1 cellular context compared by ENCODE assay signal in the genomic region with DNA sequence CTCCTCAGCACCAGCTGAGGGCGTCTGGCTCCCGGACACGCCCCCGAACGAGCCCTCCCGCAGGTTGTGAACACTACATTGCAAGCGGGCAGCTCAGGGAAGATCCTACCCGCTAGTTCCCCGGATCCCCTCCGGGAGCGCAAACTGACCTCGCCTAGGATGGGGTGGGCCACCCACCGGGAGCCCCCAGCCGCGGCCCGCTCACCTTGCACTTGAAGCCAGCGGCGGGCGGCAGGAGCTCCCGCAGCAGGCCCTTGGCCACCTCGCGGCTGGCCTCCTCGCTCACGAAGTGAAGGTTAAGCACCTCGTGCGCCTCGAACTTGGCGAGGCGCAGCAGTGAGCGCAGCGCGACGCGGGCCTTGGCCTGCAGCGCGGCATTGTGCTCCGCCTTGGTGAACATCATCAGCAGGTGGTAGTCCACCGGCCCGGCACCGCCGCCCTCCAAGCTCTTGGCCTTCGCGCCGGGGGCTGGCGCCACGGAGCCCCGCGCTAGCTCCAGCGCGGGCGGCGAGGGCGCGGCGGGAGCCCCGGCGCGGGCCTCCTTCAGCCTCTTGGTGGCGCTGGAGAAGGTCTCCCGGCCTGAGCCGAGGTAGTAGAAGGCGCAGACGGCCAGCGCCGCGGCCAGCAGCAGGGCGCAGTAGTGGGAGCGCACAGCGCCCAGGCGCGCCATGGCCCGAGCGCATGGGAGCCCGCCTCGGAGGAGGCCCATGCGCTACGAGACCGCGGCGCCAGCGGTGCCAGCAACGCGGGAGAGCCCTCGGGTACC.
TF ChIP-seq lines count a peak whose summit lies in the region.

No MANE protein-coding gene starts in this region.

TF ChIP-seq in HEK293, 187 proteins besides CTCF, POLR2A, EP300 and RAD21 (continued from another document):
- TF ChIP-seq, protein P1, sequence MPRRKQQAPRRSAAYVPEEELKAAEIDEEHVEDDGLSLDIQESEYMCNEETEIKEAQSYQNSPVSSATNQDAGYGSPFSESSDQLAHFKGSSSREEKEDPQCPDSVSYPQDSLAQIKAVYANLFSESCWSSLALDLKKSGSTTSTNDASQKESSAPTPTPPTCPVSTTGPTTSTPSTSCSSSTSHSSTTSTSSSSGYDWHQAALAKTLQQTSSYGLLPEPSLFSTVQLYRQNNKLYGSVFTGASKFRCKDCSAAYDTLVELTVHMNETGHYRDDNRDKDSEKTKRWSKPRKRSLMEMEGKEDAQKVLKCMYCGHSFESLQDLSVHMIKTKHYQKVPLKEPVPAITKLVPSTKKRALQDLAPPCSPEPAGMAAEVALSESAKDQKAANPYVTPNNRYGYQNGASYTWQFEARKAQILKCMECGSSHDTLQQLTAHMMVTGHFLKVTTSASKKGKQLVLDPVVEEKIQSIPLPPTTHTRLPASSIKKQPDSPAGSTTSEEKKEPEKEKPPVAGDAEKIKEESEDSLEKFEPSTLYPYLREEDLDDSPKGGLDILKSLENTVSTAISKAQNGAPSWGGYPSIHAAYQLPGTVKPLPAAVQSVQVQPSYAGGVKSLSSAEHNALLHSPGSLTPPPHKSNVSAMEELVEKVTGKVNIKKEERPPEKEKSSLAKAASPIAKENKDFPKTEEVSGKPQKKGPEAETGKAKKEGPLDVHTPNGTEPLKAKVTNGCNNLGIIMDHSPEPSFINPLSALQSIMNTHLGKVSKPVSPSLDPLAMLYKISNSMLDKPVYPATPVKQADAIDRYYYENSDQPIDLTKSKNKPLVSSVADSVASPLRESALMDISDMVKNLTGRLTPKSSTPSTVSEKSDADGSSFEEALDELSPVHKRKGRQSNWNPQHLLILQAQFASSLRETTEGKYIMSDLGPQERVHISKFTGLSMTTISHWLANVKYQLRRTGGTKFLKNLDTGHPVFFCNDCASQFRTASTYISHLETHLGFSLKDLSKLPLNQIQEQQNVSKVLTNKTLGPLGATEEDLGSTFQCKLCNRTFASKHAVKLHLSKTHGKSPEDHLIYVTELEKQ (tag by site-specific recombination; IDR thresholded peaks at IDR 0.05; ENCODE audit: borderline replicate concordance), result no peak
- TF ChIP-seq, protein P2, sequence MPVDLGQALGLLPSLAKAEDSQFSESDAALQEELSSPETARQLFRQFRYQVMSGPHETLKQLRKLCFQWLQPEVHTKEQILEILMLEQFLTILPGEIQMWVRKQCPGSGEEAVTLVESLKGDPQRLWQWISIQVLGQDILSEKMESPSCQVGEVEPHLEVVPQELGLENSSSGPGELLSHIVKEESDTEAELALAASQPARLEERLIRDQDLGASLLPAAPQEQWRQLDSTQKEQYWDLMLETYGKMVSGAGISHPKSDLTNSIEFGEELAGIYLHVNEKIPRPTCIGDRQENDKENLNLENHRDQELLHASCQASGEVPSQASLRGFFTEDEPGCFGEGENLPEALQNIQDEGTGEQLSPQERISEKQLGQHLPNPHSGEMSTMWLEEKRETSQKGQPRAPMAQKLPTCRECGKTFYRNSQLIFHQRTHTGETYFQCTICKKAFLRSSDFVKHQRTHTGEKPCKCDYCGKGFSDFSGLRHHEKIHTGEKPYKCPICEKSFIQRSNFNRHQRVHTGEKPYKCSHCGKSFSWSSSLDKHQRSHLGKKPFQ (tag by site-specific recombination; IDR thresholded peaks at IDR 0.05), result no peak
- TF ChIP-seq ZSCAN30 (tag by site-specific recombination; IDR thresholded peaks at IDR 0.05) (peak; percentile 81), ZBTB17 (tag by site-specific recombination; IDR thresholded peaks at IDR 0.05) (peak; percentile 71), ZNF510 (tag by site-specific recombination; IDR thresholded peaks at IDR 0.05; ENCODE audit: insufficient replicate concordance) (no peak), SP3 (tag by site-specific recombination; IDR thresholded peaks at IDR 0.05) (peak; percentile 24; the same call in 1 of the 2 replicates), ZNF560 (tag by site-specific recombination; IDR thresholded peaks at IDR 0.05; ENCODE audit: borderline replicate concordance) (no peak), ZNF624 (tag by site-specific recombination; IDR thresholded peaks at IDR 0.05) (no peak), ZNF701 (tag by site-specific recombination; IDR thresholded peaks at IDR 0.05) (no peak), ZNF561 (tag by site-specific recombination; IDR thresholded peaks at IDR 0.05; ENCODE audit: borderline replicate concordance) (0 out of 2 replicates have a peak, but pooled peaks have one; percentile 39), SP7 (tag by site-specific recombination; IDR thresholded peaks at IDR 0.05) (no peak), ZFP41 (tag by site-specific recombination; IDR thresholded peaks at IDR 0.05; ENCODE audit: borderline replicate concordance) (no peak), ZNF530 (tag by site-specific recombination; IDR thresholded peaks at IDR 0.05; ENCODE audit: low read depth) (no peak), ZNF19 (tag by site-specific recombination; IDR thresholded peaks at IDR 0.05; ENCODE audit: low read depth) (no peak), GFI1B (tag by site-specific recombination; IDR thresholded peaks at IDR 0.05) (no peak), ZNF175 (tag by site-specific recombination; IDR thresholded peaks at IDR 0.05) (no peak), KLF9 (tag by site-specific recombination; IDR thresholded peaks at IDR 0.05; ENCODE audit: low read depth) (peak; percentile 91), ZSCAN23 (tag by site-specific recombination; IDR thresholded peaks at IDR 0.05) (no peak), ZNF677 (tag by site-specific recombination; IDR thresholded peaks at IDR 0.05) (0 out of 2 replicates have a peak, but pooled peaks have one; percentile 34), ZNF146 (tag by site-specific recombination; IDR thresholded peaks at IDR 0.05) (peak; percentile 26), ZNF138 (tag by site-specific recombination; IDR thresholded peaks at IDR 0.05; ENCODE audit: borderline replicate concordance) (no peak), ZIC2 (tag by site-specific recombination; IDR thresholded peaks at IDR 0.05) (peak; percentile 100), ZNF274 (IDR thresholded peaks at IDR 0.05; ENCODE audit: low read length) (no peak), ZNF274 (tag by site-specific recombination; IDR thresholded peaks at IDR 0.05; ENCODE audit: borderline replicate concordance) (no peak), ZNF23 (tag by site-specific recombination; IDR thresholded peaks at IDR 0.05; ENCODE audit: borderline replicate concordance) (no peak), FEZF1 (tag by site-specific recombination; IDR thresholded peaks at IDR 0.05) (no peak), ZNF335 (tag by site-specific recombination; conservative IDR thresholded peaks at IDR 0.05) (peak; percentile 65), TCF7L2 (IDR thresholded peaks at IDR 0.05; ENCODE audit: borderline replicate concordance, low read depth, low read length) (no peak), ZNF529 (tag by site-specific recombination; IDR thresholded peaks at IDR 0.05; ENCODE audit: insufficient replicate concordance) (no peak), ZNF132 (tag by site-specific recombination; IDR thresholded peaks at IDR 0.05; ENCODE audit: borderline replicate concordance) (no peak), KLF10 (tag by site-specific recombination; IDR thresholded peaks at IDR 0.05) (peak; percentile 91), ZNF571 (tag by site-specific recombination; IDR thresholded peaks at IDR 0.05) (no peak), ZNF830 (tag by site-specific recombination; IDR thresholded peaks at IDR 0.05; ENCODE audit: low read depth) (no peak), ZNF600 (tag by site-specific recombination; IDR thresholded peaks at IDR 0.05) (peak; percentile 73), GLIS2 (tag by site-specific recombination; IDR thresholded peaks at IDR 0.05) (peak; percentile 89), ZNF133 (tag by site-specific recombination; IDR thresholded peaks at IDR 0.05) (no peak)
- TF ChIP-seq, protein P3, sequence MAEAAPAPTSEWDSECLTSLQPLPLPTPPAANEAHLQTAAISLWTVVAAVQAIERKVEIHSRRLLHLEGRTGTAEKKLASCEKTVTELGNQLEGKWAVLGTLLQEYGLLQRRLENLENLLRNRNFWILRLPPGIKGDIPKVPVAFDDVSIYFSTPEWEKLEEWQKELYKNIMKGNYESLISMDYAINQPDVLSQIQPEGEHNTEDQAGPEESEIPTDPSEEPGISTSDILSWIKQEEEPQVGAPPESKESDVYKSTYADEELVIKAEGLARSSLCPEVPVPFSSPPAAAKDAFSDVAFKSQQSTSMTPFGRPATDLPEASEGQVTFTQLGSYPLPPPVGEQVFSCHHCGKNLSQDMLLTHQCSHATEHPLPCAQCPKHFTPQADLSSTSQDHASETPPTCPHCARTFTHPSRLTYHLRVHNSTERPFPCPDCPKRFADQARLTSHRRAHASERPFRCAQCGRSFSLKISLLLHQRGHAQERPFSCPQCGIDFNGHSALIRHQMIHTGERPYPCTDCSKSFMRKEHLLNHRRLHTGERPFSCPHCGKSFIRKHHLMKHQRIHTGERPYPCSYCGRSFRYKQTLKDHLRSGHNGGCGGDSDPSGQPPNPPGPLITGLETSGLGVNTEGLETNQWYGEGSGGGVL (tag by site-specific recombination; IDR thresholded peaks at IDR 0.05), result no peak
- TF ChIP-seq, protein P4, sequence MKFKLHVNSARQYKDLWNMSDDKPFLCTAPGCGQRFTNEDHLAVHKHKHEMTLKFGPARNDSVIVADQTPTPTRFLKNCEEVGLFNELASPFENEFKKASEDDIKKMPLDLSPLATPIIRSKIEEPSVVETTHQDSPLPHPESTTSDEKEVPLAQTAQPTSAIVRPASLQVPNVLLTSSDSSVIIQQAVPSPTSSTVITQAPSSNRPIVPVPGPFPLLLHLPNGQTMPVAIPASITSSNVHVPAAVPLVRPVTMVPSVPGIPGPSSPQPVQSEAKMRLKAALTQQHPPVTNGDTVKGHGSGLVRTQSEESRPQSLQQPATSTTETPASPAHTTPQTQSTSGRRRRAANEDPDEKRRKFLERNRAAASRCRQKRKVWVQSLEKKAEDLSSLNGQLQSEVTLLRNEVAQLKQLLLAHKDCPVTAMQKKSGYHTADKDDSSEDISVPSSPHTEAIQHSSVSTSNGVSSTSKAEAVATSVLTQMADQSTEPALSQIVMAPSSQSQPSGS (tag by site-specific recombination; IDR thresholded peaks at IDR 0.05; ENCODE audit: low read depth), result no peak
- TF ChIP-seq, protein P5, sequence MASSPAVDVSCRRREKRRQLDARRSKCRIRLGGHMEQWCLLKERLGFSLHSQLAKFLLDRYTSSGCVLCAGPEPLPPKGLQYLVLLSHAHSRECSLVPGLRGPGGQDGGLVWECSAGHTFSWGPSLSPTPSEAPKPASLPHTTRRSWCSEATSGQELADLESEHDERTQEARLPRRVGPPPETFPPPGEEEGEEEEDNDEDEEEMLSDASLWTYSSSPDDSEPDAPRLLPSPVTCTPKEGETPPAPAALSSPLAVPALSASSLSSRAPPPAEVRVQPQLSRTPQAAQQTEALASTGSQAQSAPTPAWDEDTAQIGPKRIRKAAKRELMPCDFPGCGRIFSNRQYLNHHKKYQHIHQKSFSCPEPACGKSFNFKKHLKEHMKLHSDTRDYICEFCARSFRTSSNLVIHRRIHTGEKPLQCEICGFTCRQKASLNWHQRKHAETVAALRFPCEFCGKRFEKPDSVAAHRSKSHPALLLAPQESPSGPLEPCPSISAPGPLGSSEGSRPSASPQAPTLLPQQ (tag by site-specific recombination; IDR thresholded peaks at IDR 0.05), result no peak
- TF ChIP-seq, protein P6, sequence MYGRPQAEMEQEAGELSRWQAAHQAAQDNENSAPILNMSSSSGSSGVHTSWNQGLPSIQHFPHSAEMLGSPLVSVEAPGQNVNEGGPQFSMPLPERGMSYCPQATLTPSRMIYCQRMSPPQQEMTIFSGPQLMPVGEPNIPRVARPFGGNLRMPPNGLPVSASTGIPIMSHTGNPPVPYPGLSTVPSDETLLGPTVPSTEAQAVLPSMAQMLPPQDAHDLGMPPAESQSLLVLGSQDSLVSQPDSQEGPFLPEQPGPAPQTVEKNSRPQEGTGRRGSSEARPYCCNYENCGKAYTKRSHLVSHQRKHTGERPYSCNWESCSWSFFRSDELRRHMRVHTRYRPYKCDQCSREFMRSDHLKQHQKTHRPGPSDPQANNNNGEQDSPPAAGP (tag by site-specific recombination; IDR thresholded peaks at IDR 0.05), result peak; percentile 55; the same call in 1 of the 2 replicates
- TF ChIP-seq, protein P7, sequence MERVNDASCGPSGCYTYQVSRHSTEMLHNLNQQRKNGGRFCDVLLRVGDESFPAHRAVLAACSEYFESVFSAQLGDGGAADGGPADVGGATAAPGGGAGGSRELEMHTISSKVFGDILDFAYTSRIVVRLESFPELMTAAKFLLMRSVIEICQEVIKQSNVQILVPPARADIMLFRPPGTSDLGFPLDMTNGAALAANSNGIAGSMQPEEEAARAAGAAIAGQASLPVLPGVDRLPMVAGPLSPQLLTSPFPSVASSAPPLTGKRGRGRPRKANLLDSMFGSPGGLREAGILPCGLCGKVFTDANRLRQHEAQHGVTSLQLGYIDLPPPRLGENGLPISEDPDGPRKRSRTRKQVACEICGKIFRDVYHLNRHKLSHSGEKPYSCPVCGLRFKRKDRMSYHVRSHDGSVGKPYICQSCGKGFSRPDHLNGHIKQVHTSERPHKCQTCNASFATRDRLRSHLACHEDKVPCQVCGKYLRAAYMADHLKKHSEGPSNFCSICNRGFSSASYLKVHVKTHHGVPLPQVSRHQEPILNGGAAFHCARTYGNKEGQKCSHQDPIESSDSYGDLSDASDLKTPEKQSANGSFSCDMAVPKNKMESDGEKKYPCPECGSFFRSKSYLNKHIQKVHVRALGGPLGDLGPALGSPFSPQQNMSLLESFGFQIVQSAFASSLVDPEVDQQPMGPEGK (tag by site-specific recombination; IDR thresholded peaks at IDR 0.05), result peak; percentile 46; the same call in 1 of the 2 replicates
- TF ChIP-seq, protein P8, sequence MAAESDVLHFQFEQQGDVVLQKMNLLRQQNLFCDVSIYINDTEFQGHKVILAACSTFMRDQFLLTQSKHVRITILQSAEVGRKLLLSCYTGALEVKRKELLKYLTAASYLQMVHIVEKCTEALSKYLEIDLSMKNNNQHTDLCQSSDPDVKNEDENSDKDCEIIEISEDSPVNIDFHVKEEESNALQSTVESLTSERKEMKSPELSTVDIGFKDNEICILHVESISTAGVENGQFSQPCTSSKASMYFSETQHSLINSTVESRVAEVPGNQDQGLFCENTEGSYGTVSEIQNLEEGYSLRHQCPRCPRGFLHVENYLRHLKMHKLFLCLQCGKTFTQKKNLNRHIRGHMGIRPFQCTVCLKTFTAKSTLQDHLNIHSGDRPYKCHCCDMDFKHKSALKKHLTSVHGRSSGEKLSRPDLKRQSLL (tag by site-specific recombination; IDR thresholded peaks at IDR 0.05), result peak; percentile 85
- TF ChIP-seq, protein P9, sequence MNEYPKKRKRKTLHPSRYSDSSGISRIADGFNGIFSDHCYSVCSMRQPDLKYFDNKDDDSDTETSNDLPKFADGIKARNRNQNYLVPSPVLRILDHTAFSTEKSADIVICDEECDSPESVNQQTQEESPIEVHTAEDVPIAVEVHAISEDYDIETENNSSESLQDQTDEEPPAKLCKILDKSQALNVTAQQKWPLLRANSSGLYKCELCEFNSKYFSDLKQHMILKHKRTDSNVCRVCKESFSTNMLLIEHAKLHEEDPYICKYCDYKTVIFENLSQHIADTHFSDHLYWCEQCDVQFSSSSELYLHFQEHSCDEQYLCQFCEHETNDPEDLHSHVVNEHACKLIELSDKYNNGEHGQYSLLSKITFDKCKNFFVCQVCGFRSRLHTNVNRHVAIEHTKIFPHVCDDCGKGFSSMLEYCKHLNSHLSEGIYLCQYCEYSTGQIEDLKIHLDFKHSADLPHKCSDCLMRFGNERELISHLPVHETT (tag by site-specific recombination; IDR thresholded peaks at IDR 0.05), result no peak
